Comparison of ENCODE assay signal across 20 cellular contexts in genomic region chr16:3735541-3735940, GRCh38. TPM values are rescaled to one million over a fixed set of nuclear protein-coding genes. Genes with fewer than 3 reads are reported as not detected.
DNase-seq lines count a peak whose midpoint lies in the region; ATAC-seq, FAIRE-seq and TF ChIP-seq lines count a peak whose summit lies in the region.
"Had no signal": no experiment of that assay in that cellular context is flagged by ENCODE, and none has a peak within 500 bp of the region (broad histone marks: within the 10 kb centered on the region; RNA-seq: fewer than 3 reads in every experiment).

No MANE protein-coding gene starts in this region.

- H2AFZ ChIP-seq in GM12878 (ENCODE audit: control insufficient read depth, low read depth, low read length) (no peak overlapping the region), osteoblast (ENCODE audit: low read length) (no peak overlapping the region)
- H2AFZ ChIP-seq: GM23248 had no signal

- intact Hi-C loops in GM12878 (cut with micrococcal nuclease; ENCODE audit: unreplicated experiment) (no loop called here), lower lobe of right lung (cut with DNase I) (no loop called here)

- peaks cover 0 to 2% (median 0%) of the 10 kb centered on the region in 4 donors for H3K4me1 Mint-ChIP-seq in CD4-positive, CD25-positive, alpha-beta regulatory T cell
- H3K4me1 Mint-ChIP-seq in stimulated activated naive B cell treated with anti-CD40 and anti-IgM and Interleukin-4, amounts not matched to agents 10 μg/mL and 1 μg/mL and 100 μg/mL, for 72 hours, result peaks cover 5 to 16% of the 10 kb centered on the region in 2 donors

- TF ChIP-seq RAD21 in GM12878 (IDR thresholded peaks at IDR 0.05; ENCODE audit: insufficient read depth, low read depth, low read length), result no peak

- TF ChIP-seq EP300 in GM12878 (IDR thresholded peaks at IDR 0.05; ENCODE audit: borderline replicate concordance in 1 of 2, control insufficient read depth in 1 of 2, low read depth in 2 of 2, low read length in 2 of 2), result no peak
- TF ChIP-seq EP300 in upper lobe of left lung (IDR thresholded peaks at IDR 0.05), result no peak

- no peaks in the 10 kb centered on the region for H3K4me1 ChIP-seq in CD4-positive, CD25-positive, alpha-beta regulatory T cell (ENCODE audit: control insufficient read depth, insufficient read depth, low read length, poor library complexity, severe bottlenecking)
- H3K4me1 ChIP-seq in GM12878 (ENCODE audit: control insufficient read depth, insufficient read depth, low read length) (no peaks in the 10 kb centered on the region), osteoblast (ENCODE audit: insufficient read depth, low read length) (no peaks in the 10 kb centered on the region), lower lobe of right lung (no peaks in the 10 kb centered on the region), upper lobe of left lung (no peaks in the 10 kb centered on the region)
- H3K4me1 ChIP-seq: BE2C had no signal

- no peak for FAIRE-seq in GM12878 (lab: Jason Lieb, UNC)
- FAIRE-seq: A204.1, GM19239 had no signal

- SMC1A ChIA-PET in GM12878 (lab: Charles Lee; ENCODE audit: uncharacterized antibody, unreplicated experiment), result no interaction called here

- H3K79me2 ChIP-seq in GM12878 (ENCODE audit: control insufficient read depth, insufficient read depth, low read length) (no peaks in the 10 kb centered on the region), osteoblast (ENCODE audit: insufficient read depth, low read length) (peaks cover 8% of the 10 kb centered on the region)

- H3K27me3 Mint-ChIP-seq in CD4-positive, CD25-positive, alpha-beta regulatory T cell, result no peaks in the 10 kb centered on the region
- H3K27me3 Mint-ChIP-seq in stimulated activated naive B cell treated with anti-CD40 and anti-IgM and Interleukin-4, amounts not matched to agents 10 μg/mL and 1 μg/mL and 100 μg/mL, for 72 hours, result no peaks in the 10 kb centered on the region
- H3K27me3 Mint-ChIP-seq: CD4-positive, alpha-beta memory T cell had no signal

- RAD21 ChIA-PET in GM12878 (lab: Charles Lee; ENCODE audit: unreplicated experiment), result no interaction called here

- no peak overlapping the region for H3K4me2 ChIP-seq in GM12878 (ENCODE audit: control insufficient read depth, insufficient read depth)
- no peak overlapping the region for H3K4me2 ChIP-seq in osteoblast (ENCODE audit: insufficient read depth, low read length)

- 0 out of 2 replicates have a peak, but pooled peaks have one; percentile 38 for TF ChIP-seq POLR2A in GM12878 (IDR thresholded peaks at IDR 0.05; ENCODE audit: low read depth, low read length)
- no peak for TF ChIP-seq POLR2A in upper lobe of left lung (IDR thresholded peaks at IDR 0.05)

- TF ChIP-seq CTCF in GM12878 (IDR thresholded peaks at IDR 0.05 in 2 of 3, conservative IDR thresholded peaks at IDR 0.05 in 1 of 3; ENCODE audit: control insufficient read depth in 2 of 3, extremely low read depth in 1 of 3, insufficient read depth in 1 of 3, low read depth in 3 of 3, low read length in 3 of 3), result no peak
- TF ChIP-seq CTCF in osteoblast (IDR thresholded peaks at IDR 0.05; ENCODE audit: extremely low read depth, low read depth, low read length), result no peak
- TF ChIP-seq CTCF in lower lobe of right lung (IDR thresholded peaks at IDR 0.05), result no peak
- no peak for TF ChIP-seq CTCF in upper lobe of left lung (IDR thresholded peaks at IDR 0.05)

- peaks cover 55% of the 10 kb centered on the region for H3K36me3 Mint-ChIP-seq in CD4-positive, CD25-positive, alpha-beta regulatory T cell
- H3K36me3 Mint-ChIP-seq in stimulated activated naive B cell treated with anti-CD40 and anti-IgM and Interleukin-4, amounts not matched to agents 10 μg/mL and 1 μg/mL and 100 μg/mL, for 72 hours, result peaks cover 64 to 86% of the 10 kb centered on the region in 2 donors

- no peaks in the 10 kb centered on the region for H4K20me1 ChIP-seq in GM12878 (ENCODE audit: control insufficient read depth, insufficient read depth)
- H4K20me1 ChIP-seq in osteoblast (ENCODE audit: insufficient read depth, low read length), result peaks cover 21% of the 10 kb centered on the region

- no peak for DNase-seq in CD4-positive, CD25-positive, alpha-beta regulatory T cell
- DNase-seq in GM12878 (ENCODE audit: low read depth, low spot score) (no peak), osteoblast (ENCODE audit: insufficient read length, low spot score, missing footprints) (peak; percentile 49), lower lobe of right lung (no peak), ecto neural progenitor cell (ENCODE audit: low spot score) (no peak), upper lobe of left lung (no peak)
- no peak for DNase-seq in stimulated activated naive B cell treated with anti-CD40 and anti-IgM and Interleukin-4, amounts not matched to agents 10 μg/mL and 1 μg/mL and 100 μg/mL, for 72 hours
- DNase-seq: BE2C; CD4-positive, alpha-beta memory T cell; DMS153; GDM1; GM23248; KG1; NCI-H187; NCI-H226; NCI-H524; NCI-H82; RPMI8226 had no signal

- H3K9ac ChIP-seq in GM12878 (ENCODE audit: control insufficient read depth, insufficient read depth, low read length), result no peak overlapping the region
- H3K9ac ChIP-seq: GM23248 had no signal

- no peaks in the 10 kb centered on the region for H3K9me3 ChIP-seq in CD4-positive, CD25-positive, alpha-beta regulatory T cell (ENCODE audit: control insufficient read depth in 2 of 2, low read length in 2 of 2)
- H3K9me3 ChIP-seq in GM12878 (replicated peaks; ENCODE audit: control insufficient read depth, insufficient read depth, low read length) (no peaks in the 10 kb centered on the region), osteoblast (ENCODE audit: low read depth, low read length) (no peaks in the 10 kb centered on the region), lower lobe of right lung (no peaks in the 10 kb centered on the region), upper lobe of left lung (no peaks in the 10 kb centered on the region)
- H3K9me3 ChIP-seq: BE2C had no signal

- no peaks in the 10 kb centered on the region for H3K9me3 Mint-ChIP-seq in CD4-positive, CD25-positive, alpha-beta regulatory T cell
- no peaks in the 10 kb centered on the region for H3K9me3 Mint-ChIP-seq in stimulated activated naive B cell treated with anti-CD40 and anti-IgM and Interleukin-4, amounts not matched to agents 10 μg/mL and 1 μg/mL and 100 μg/mL, for 72 hours

- in situ Hi-C loops in GM12878 (cut with MboI), result no loop called here

- H3K27ac ChIP-seq in CD4-positive, CD25-positive, alpha-beta regulatory T cell (ENCODE audit: insufficient read depth, low read length, poor library complexity, severe bottlenecking), result no peak overlapping the region
- H3K27ac ChIP-seq in GM12878 (ENCODE audit: control insufficient read depth, insufficient read depth) (no peak overlapping the region), osteoblast (ENCODE audit: low read depth, low read length) (no peak overlapping the region), lower lobe of right lung (no peak overlapping the region), upper lobe of left lung (no peak overlapping the region)
- H3K27ac ChIP-seq: GM23248 had no signal

- H3K27ac Mint-ChIP-seq in CD4-positive, CD25-positive, alpha-beta regulatory T cell, result peak overlapping the region in 2 of 3 donors; percentile 68 to 78
- peak overlapping the region; percentile 44 for H3K27ac Mint-ChIP-seq in stimulated activated naive B cell treated with anti-CD40 and anti-IgM and Interleukin-4, amounts not matched to agents 10 μg/mL and 1 μg/mL and 100 μg/mL, for 72 hours

- BruUV-seq in GM12878 (replicated peaks; lab: Mats Ljungman, UMichigan), result no TSS peak

- peaks cover 90% of the 10 kb centered on the region for H3K36me3 ChIP-seq in CD4-positive, CD25-positive, alpha-beta regulatory T cell (ENCODE audit: control insufficient read depth, insufficient read depth, low read length)
- H3K36me3 ChIP-seq in GM12878 (ENCODE audit: control insufficient read depth in 2 of 2, insufficient read depth in 2 of 2, low read length in 1 of 2) (peaks cover 28 to 36% of the 10 kb centered on the region in 2 experiments), osteoblast (ENCODE audit: insufficient read depth, low read length) (peaks cover 75% of the 10 kb centered on the region), lower lobe of right lung (peaks cover 99% of the 10 kb centered on the region), upper lobe of left lung (peaks cover 57 to 99% (median 88%) of the 10 kb centered on the region in 4 donors)

- no peak overlapping the region for H3K4me3 ChIP-seq in CD4-positive, CD25-positive, alpha-beta regulatory T cell (ENCODE audit: low read depth, low read length)
- H3K4me3 ChIP-seq in GM12878, result no peak overlapping the region
- H3K4me3 ChIP-seq in osteoblast (ENCODE audit: insufficient read depth, low read length), result no peak overlapping the region
- H3K4me3 ChIP-seq in lower lobe of right lung, result no peak overlapping the region
- no peak overlapping the region for H3K4me3 ChIP-seq in upper lobe of left lung
- H3K4me3 ChIP-seq: GM23248 had no signal

- POLR2A ChIA-PET in GM12878 (lab: Charles Lee), result no interaction called here

- WGBS in GM12878 (ENCODE audit: insufficient coverage, insufficient replicate concordance, low lambda C conversion rate, missing lambda C conversion rate), result 98% methylated on average over 13 of the region's 13 CpGs
- 94 to 95% methylated on average over 12 to 13 of the region's 13 CpGs for WGBS in upper lobe of left lung, 2 donors

- CTCF ChIA-PET in GM12878 (lab: Yijun Ruan, JAX), result no interaction called here

- H3K27me3 ChIP-seq in CD4-positive, CD25-positive, alpha-beta regulatory T cell (ENCODE audit: control insufficient read depth, insufficient read depth, low read length), result no peaks in the 10 kb centered on the region
- no peaks in the 10 kb centered on the region for H3K27me3 ChIP-seq in GM12878 (replicated peaks in 1 of 2; ENCODE audit: control insufficient read depth in 2 of 2, insufficient read depth in 2 of 2, low read length in 1 of 2)
- no peaks in the 10 kb centered on the region for H3K27me3 ChIP-seq in osteoblast (ENCODE audit: insufficient read depth, low read length)
- no peaks in the 10 kb centered on the region for H3K27me3 ChIP-seq in lower lobe of right lung (ENCODE audit: low read depth)
- H3K27me3 ChIP-seq in upper lobe of left lung, result no peaks in the 10 kb centered on the region
- H3K27me3 ChIP-seq: BE2C had no signal

- H3K4me3 Mint-ChIP-seq in CD4-positive, CD25-positive, alpha-beta regulatory T cell, result no peak overlapping the region
- H3K4me3 Mint-ChIP-seq in stimulated activated naive B cell treated with anti-CD40 and anti-IgM and Interleukin-4, amounts not matched to agents 10 μg/mL and 1 μg/mL and 100 μg/mL, for 72 hours, result no peak overlapping the region

- no peak for ATAC-seq in CD4-positive, CD25-positive, alpha-beta regulatory T cell (ENCODE audit: low read depth in 2 of 2)
- ATAC-seq in GM12878 (no peak), lower lobe of right lung (no peak), upper lobe of left lung (ENCODE audit: low FRiP score in 2 of 2) (no peak)
- ATAC-seq in stimulated activated naive B cell treated with anti-CD40 and anti-IgM and Interleukin-4, amounts not matched to agents 10 μg/mL and 1 μg/mL and 100 μg/mL, for 72 hours (replicated peaks), result no peak

RNA-seq across cellular contexts. Expression of gene TRAP1, which starts 18.2 kb away (rescaled TPM):
- 65.0 TPM for total RNA-seq in CD4-positive, CD25-positive, alpha-beta regulatory T cell
- 10 to 100 TPM; 38.7 to 59.5 (median 44.4) TPM for polyA plus RNA-seq in CD4-positive, CD25-positive, alpha-beta regulatory T cell
- 133 and 136 TPM in 2 replicates for total RNA-seq in GM12878 (2013; cell fraction: nucleolus; rRNA removed)
- total RNA-seq in GM12878 (2014; rRNA removed) (308 and 442 TPM in 2 replicates), GM12878 (2014; rRNA removed; fragmentation: Illumina TruSeq; extraction: Trizol) (102 and 111 TPM in 2 replicates), GM12878 (2021) (287 and 303 TPM in 2 replicates), osteoblast (46.9 and 56.5 TPM in 2 replicates), lower lobe of right lung (51.8 TPM), upper lobe of left lung (10 to 100 TPM; 48.0 to 81.7 (median 55.0) TPM)
- polyA plus RNA-seq in GM12878 (2011; ENCODE audit: low read depth), result 68.0 TPM
- polyA plus RNA-seq in GM12878 (2011; rRNA removed) (106 and 262 TPM in 2 replicates), GM12878 (2014; fragmentation: Illumina TruSeq; extraction: Trizol) (112 and 214 TPM in 2 replicates), GM12878 (2014; fragmentation: Nextera tagmentation; extraction: Ambion mirVana) (10 to 100 TPM; 16.3 to 60.3 TPM), GM12878 (2014; rRNA removed) (238 and 391 TPM in 2 replicates), GM12878 (2016; fragmentation: Nextera tagmentation; extraction: Ambion mirVana) (100 to 1,000 TPM; 243 to 265 TPM)
- 226 and 259 TPM in 2 replicates for polyA plus RNA-seq in GM12878 (2011; cell fraction: cytosol; rRNA removed)
- 396 and 407 TPM in 2 replicates for polyA plus RNA-seq in GM12878 (2011; cell fraction: nucleus; rRNA removed)
- polyA plus RNA-seq in GM12878 (2012), result 133 and 169 TPM in 2 replicates
- polyA minus RNA-seq in GM12878 (2011; rRNA and poly(A)+ RNA removed), result 273 and 287 TPM in 2 replicates
- polyA minus RNA-seq in GM12878 (2011; cell fraction: cytosol; rRNA and poly(A)+ RNA removed), result 68.3 and 93.6 TPM in 2 replicates
- 79.7 and 130 TPM in 2 replicates for polyA minus RNA-seq in GM12878 (2011; cell fraction: nucleus; rRNA and poly(A)+ RNA removed)
